Comparison of ENCODE assay signal across 2 cellular contexts in genomic region chr7:8549043-8549442, GRCh38.
TF ChIP-seq lines count a peak whose summit lies in the region.

No MANE protein-coding gene starts in this region.

TF ChIP-seq in SK-N-SH, 30 proteins besides CTCF, POLR2A, EP300 and RAD21 (continued from another document):
- TF ChIP-seq PBX3 (IDR thresholded peaks at IDR 0.05) (no peak), SIN3A (IDR thresholded peaks at IDR 0.05; ENCODE audit: borderline replicate concordance, low read depth, low read length) (no peak), JUND (IDR thresholded peaks at IDR 0.05) (no peak), USF2 (IDR thresholded peaks at IDR 0.05; ENCODE audit: borderline replicate concordance, low read depth, low read length) (no peak), TAF1 (IDR thresholded peaks at IDR 0.05; ENCODE audit: borderline replicate concordance, low read depth, low read length) (no peak), POLR2AphosphoS5 (IDR thresholded peaks at IDR 0.05; ENCODE audit: low read depth, low read length) (no peak), YY1 (IDR thresholded peaks at IDR 0.05; ENCODE audit: low read depth) (no peak), ZBTB33 (IDR thresholded peaks at IDR 0.05; ENCODE audit: borderline replicate concordance, low read depth) (no peak), SMC3 (IDR thresholded peaks at IDR 0.05; ENCODE audit: low read depth, low read length) (no peak), REST (IDR thresholded peaks at IDR 0.05; ENCODE audit: low read depth, low read length) (no peak), MAX (IDR thresholded peaks at IDR 0.05; ENCODE audit: low read depth) (no peak), NFIC (IDR thresholded peaks at IDR 0.05; ENCODE audit: borderline replicate concordance) (no peak), GABPA (IDR thresholded peaks at IDR 0.05; ENCODE audit: low read depth) (no peak)

TF ChIP-seq in SK-N-SH treated with all-trans-retinoic acid at 6 μM for 48 hours, 23 proteins besides CTCF, POLR2A, EP300 and RAD21 (continued from another document):
- TF ChIP-seq TSHZ2 (CRISPR knock-in tag; IDR thresholded peaks at IDR 0.05) (peak; percentile 61; the same call in 1 of the 2 replicates), ZFP3 (CRISPR knock-in tag; IDR thresholded peaks at IDR 0.05) (no peak), TCF4 (CRISPR knock-in tag; IDR thresholded peaks at IDR 0.05; ENCODE audit: borderline replicate concordance) (peak; percentile 26; the same call in 1 of the 2 replicates), ISL1 (CRISPR knock-in tag; IDR thresholded peaks at IDR 0.05) (no peak), ZC3H10 (CRISPR knock-in tag; IDR thresholded peaks at IDR 0.05) (no peak), CSRNP3 (CRISPR knock-in tag; IDR thresholded peaks at IDR 0.05) (no peak), GLIS3 (CRISPR knock-in tag; IDR thresholded peaks at IDR 0.05) (no peak)
